ENCODE assay signal across 1 cellular context in the genomic region with DNA sequence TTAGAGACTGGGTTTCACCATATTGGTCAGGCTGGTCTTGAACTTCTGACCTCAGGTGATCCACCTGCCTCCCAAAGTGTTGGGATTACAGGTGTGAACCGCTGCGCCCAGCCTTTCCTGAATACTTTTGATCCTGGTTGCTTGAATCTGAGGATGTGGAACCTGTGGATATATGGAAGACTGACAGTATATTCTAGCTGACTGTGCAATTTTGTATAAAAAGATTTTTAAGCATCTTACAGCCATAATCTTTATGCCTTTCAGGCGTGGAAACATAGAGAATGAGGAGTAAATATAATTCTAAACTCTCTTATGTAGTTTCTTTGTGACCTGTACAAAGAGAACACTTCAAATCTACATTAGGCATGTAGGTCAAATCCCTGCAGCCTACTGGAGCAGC.
TF ChIP-seq lines count a peak whose summit lies in the region.

No MANE protein-coding gene starts in this region.

TF ChIP-seq in WTC11, 78 proteins besides CTCF, POLR2A, EP300 and RAD21 (continued from another document):
- TF ChIP-seq, protein P1, sequence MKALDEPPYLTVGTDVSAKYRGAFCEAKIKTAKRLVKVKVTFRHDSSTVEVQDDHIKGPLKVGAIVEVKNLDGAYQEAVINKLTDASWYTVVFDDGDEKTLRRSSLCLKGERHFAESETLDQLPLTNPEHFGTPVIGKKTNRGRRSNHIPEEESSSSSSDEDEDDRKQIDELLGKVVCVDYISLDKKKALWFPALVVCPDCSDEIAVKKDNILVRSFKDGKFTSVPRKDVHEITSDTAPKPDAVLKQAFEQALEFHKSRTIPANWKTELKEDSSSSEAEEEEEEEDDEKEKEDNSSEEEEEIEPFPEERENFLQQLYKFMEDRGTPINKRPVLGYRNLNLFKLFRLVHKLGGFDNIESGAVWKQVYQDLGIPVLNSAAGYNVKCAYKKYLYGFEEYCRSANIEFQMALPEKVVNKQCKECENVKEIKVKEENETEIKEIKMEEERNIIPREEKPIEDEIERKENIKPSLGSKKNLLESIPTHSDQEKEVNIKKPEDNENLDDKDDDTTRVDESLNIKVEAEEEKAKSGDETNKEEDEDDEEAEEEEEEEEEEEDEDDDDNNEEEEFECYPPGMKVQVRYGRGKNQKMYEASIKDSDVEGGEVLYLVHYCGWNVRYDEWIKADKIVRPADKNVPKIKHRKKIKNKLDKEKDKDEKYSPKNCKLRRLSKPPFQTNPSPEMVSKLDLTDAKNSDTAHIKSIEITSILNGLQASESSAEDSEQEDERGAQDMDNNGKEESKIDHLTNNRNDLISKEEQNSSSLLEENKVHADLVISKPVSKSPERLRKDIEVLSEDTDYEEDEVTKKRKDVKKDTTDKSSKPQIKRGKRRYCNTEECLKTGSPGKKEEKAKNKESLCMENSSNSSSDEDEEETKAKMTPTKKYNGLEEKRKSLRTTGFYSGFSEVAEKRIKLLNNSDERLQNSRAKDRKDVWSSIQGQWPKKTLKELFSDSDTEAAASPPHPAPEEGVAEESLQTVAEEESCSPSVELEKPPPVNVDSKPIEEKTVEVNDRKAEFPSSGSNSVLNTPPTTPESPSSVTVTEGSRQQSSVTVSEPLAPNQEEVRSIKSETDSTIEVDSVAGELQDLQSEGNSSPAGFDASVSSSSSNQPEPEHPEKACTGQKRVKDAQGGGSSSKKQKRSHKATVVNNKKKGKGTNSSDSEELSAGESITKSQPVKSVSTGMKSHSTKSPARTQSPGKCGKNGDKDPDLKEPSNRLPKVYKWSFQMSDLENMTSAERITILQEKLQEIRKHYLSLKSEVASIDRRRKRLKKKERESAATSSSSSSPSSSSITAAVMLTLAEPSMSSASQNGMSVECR (CRISPR knock-in tag; IDR thresholded peaks at IDR 0.05; ENCODE audit: borderline replicate concordance) = no peak
- TF ChIP-seq, protein P2, sequence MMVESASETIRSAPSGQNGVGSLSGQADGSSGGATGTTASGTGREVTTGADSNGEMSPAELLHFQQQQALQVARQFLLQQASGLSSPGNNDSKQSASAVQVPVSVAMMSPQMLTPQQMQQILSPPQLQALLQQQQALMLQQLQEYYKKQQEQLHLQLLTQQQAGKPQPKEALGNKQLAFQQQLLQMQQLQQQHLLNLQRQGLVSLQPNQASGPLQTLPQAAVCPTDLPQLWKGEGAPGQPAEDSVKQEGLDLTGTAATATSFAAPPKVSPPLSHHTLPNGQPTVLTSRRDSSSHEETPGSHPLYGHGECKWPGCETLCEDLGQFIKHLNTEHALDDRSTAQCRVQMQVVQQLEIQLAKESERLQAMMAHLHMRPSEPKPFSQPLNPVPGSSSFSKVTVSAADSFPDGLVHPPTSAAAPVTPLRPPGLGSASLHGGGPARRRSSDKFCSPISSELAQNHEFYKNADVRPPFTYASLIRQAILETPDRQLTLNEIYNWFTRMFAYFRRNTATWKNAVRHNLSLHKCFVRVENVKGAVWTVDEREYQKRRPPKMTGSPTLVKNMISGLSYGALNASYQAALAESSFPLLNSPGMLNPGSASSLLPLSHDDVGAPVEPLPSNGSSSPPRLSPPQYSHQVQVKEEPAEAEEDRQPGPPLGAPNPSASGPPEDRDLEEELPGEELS (CRISPR knock-in tag; IDR thresholded peaks at IDR 0.05) = no peak
- TF ChIP-seq FOXJ3 (CRISPR knock-in tag; IDR thresholded peaks at IDR 0.05; ENCODE audit: borderline replicate concordance) (no peak), ZNF121 (CRISPR knock-in tag; IDR thresholded peaks at IDR 0.05) (no peak), ZNF232 (CRISPR knock-in tag; IDR thresholded peaks at IDR 0.05) (no peak), MYBL2 (CRISPR knock-in tag; IDR thresholded peaks at IDR 0.05) (no peak), ZNF138 (CRISPR knock-in tag; conservative IDR thresholded peaks at IDR 0.05) (no peak), OVOL2 (CRISPR knock-in tag; IDR thresholded peaks at IDR 0.05; ENCODE audit: borderline replicate concordance) (no peak), CREM (CRISPR knock-in tag; IDR thresholded peaks at IDR 0.05) (no peak)
- TF ChIP-seq, protein P3, sequence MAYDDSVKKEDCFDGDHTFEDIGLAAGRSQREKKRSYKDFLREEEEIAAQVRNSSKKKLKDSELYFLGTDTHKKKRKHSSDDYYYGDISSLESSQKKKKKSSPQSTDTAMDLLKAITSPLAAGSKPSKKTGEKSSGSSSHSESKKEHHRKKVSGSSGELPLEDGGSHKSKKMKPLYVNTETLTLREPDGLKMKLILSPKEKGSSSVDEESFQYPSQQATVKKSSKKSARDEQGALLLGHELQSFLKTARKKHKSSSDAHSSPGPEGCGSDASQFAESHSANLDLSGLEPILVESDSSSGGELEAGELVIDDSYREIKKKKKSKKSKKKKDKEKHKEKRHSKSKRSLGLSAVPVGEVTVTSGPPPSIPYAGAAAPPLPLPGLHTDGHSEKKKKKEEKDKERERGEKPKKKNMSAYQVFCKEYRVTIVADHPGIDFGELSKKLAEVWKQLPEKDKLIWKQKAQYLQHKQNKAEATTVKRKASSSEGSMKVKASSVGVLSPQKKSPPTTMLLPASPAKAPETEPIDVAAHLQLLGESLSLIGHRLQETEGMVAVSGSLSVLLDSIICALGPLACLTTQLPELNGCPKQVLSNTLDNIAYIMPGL (CRISPR knock-in tag; IDR thresholded peaks at IDR 0.05) = no peak
